8 cellular contexts compared by ENCODE assay signal in the genomic region with DNA sequence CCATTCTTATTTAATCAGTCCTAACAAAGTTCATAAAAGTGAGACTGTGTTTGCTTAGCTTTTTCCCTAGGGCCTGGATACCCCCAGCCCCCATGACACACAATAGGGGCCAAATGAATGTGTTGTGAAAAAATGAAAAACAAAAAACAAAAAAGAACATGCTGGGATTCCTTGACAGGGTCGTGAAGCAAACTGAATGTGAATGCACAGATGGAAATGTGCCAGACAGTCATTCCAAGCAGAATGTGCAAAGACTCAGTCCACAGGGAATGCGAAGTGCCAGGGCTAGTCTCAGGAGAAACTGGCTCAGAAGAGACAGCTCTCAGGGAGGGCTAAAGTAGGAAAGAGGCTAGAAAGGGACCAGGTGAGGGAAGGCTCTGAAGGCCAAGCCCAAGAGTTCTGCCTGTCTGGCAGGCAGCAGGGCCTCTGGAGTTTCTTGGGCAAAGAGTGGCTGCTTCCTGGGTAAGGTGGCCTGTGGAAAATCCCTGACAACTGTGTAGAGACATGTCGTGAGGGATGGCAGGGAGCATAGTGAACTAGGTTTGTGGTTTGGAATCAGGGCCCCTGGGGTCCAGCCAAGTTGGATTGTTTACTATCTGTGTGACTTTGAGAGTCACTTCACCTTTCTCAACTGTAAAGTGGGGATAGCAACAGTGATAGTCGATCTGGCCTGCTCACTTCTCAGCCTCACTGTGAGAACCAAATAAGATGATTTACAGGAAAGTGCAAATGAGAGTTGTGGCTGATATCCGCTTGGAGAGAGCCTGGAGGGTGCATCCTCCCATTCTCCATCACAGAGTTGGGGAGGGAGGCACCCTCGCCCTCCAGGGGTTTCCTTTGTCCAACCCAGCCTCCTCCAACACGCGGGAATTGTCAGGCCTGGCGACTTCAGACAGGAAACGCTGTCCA. TPM values are rescaled to one million over a fixed set of nuclear protein-coding genes. Genes with fewer than 3 reads are reported as not detected.
DNase-seq lines count a peak whose midpoint lies in the region; ATAC-seq and TF ChIP-seq lines count a peak whose summit lies in the region.

No MANE protein-coding gene starts in this region.

- H3K4me3 Mint-ChIP-seq in activated naive CD8-positive, alpha-beta T cell treated with anti-CD3 and anti-CD28 coated beads for 36 hours = peak overlapping the region; percentile 82

- H3K27ac ChIP-seq in thymus (ENCODE audit: low read depth) = peak overlapping the region; percentile 68

- peaks cover 29% of the 10 kb centered on the region for H3K27me3 ChIP-seq in thymus (ENCODE audit: control insufficient read depth, insufficient read depth)

- peak overlapping the region; percentile 89 for H3K4me3 ChIP-seq in HFF-Myc (replicated peaks; ENCODE audit: low read depth, low read length)
- H3K4me3 ChIP-seq in thymus (ENCODE audit: low read length) = peak overlapping the region; percentile 60

- H3K36me3 Mint-ChIP-seq in activated naive CD8-positive, alpha-beta T cell treated with anti-CD3 and anti-CD28 coated beads for 36 hours = no peaks in the 10 kb centered on the region

- peak; percentile 75 for DNase-seq in AG08396 (ENCODE audit: low spot score)
- no peak for DNase-seq in HFF-Myc (ENCODE audit: extremely low read depth, low read depth)
- DNase-seq in activated naive CD8-positive, alpha-beta T cell treated with anti-CD3 and anti-CD28 coated beads for 36 hours = no peak
- peak; percentile 58 for DNase-seq in kidney tubule cell (ENCODE audit: low spot score)
- DNase-seq in NCI-H774 (lab: John Stamatoyannopoulos, UW) = no peak
- DNase-seq in NCI-H1105 (lab: John Stamatoyannopoulos, UW) = no peak

- H3K9me3 Mint-ChIP-seq in activated naive CD8-positive, alpha-beta T cell treated with anti-CD3 and anti-CD28 coated beads for 36 hours = no peaks in the 10 kb centered on the region

- no peaks in the 10 kb centered on the region for H3K27me3 Mint-ChIP-seq in activated naive CD8-positive, alpha-beta T cell treated with anti-CD3 and anti-CD28 coated beads for 36 hours

- 42% methylated on average over 10 of the region's 10 CpGs for WGBS in thymus

- H3K27ac Mint-ChIP-seq in activated naive CD8-positive, alpha-beta T cell treated with anti-CD3 and anti-CD28 coated beads for 36 hours = no peak overlapping the region

- H3K4me1 ChIP-seq in thymus (ENCODE audit: control insufficient read depth, insufficient read depth, low read length) = peaks cover 16% of the 10 kb centered on the region

- no peaks in the 10 kb centered on the region for H3K36me3 ChIP-seq in thymus (ENCODE audit: control insufficient read depth, insufficient read depth)

- no peak for TF ChIP-seq CTCF in HFF-Myc (IDR thresholded peaks at IDR 0.05; ENCODE audit: low read depth, low read length, missing control alignments)

- H3K9me3 ChIP-seq in thymus (ENCODE audit: control insufficient read depth) = no peaks in the 10 kb centered on the region

- no peak for ATAC-seq in GM21529 (IDR thresholded peaks at IDR 0.05; ENCODE audit: unreplicated experiment)

- H3K4me1 Mint-ChIP-seq in activated naive CD8-positive, alpha-beta T cell treated with anti-CD3 and anti-CD28 coated beads for 36 hours = peaks cover 28% of the 10 kb centered on the region

RNA-seq across cellular contexts. Expression of gene ADAM15, which starts 1.2 kb away (rescaled TPM):
- total RNA-seq in activated naive CD8-positive, alpha-beta T cell treated with anti-CD3 and anti-CD28 coated beads for 36 hours = 10 to 100 TPM; 31.6 to 32.5 TPM
- 91.5 TPM for polyA plus RNA-seq in thymus

RNA-seq across cellular contexts. Expression of gene EFNA4, which starts 13.6 kb away (rescaled TPM):
- 1 to 10 TPM; 2.1 to 2.5 TPM for total RNA-seq in activated naive CD8-positive, alpha-beta T cell treated with anti-CD3 and anti-CD28 coated beads for 36 hours
- polyA plus RNA-seq in thymus = 7.4 TPM

RNA-seq across cellular contexts. Expression of gene DCST1, which starts 16.3 kb away (rescaled TPM):
- not detected for total RNA-seq in activated naive CD8-positive, alpha-beta T cell treated with anti-CD3 and anti-CD28 coated beads for 36 hours
- not detected for polyA plus RNA-seq in thymus

RNA-seq across cellular contexts. Expression of gene DCST2, which starts 16.3 kb away (rescaled TPM):
- under 1 TPM; 0.20 to 0.31 TPM for total RNA-seq in activated naive CD8-positive, alpha-beta T cell treated with anti-CD3 and anti-CD28 coated beads for 36 hours
- 7.8 TPM for polyA plus RNA-seq in thymus

RNA-seq across cellular contexts. Expression of gene EFNA3, which starts 28.7 kb away (rescaled TPM):
- total RNA-seq in activated naive CD8-positive, alpha-beta T cell treated with anti-CD3 and anti-CD28 coated beads for 36 hours = 1 to 10 TPM; 4.5 to 4.6 TPM
- 3.4 TPM for polyA plus RNA-seq in thymus

Comparison
In these comparisons a context has a peak if more than half of its experiments do, and no peak if none do; other contexts are left out.
1. DNase-seq: peak in AG08396 (single experiment) and kidney tubule cell (single experiment); none in HFF-Myc (single experiment), activated naive CD8-positive, alpha-beta T cell treated with anti-CD3 and anti-CD28 coated beads for 36 hours (single experiment), NCI-H774 (single experiment) and NCI-H1105 (single experiment).